Comparison of ENCODE assay signal across 12 cellular contexts in genomic region chr3:99945328-99945995, GRCh38.
DNase-seq lines count a peak whose midpoint lies in the region; ATAC-seq and TF ChIP-seq lines count a peak whose summit lies in the region.
"Had no signal": no experiment of that assay in that cellular context is flagged by ENCODE, and none has a peak within 500 bp of the region (broad histone marks: within the 10 kb centered on the region; RNA-seq: fewer than 3 reads in every experiment).

No MANE protein-coding gene starts in this region.

- no peak overlapping the region for H2AFZ ChIP-seq in neural progenitor cell (replicated peaks)

- no peak overlapping the region for H3K9ac ChIP-seq in neural progenitor cell

- H3K4me3 ChIP-seq in neural progenitor cell = no peak overlapping the region

- H3K4me1 Mint-ChIP-seq in neural progenitor cell (peaks cover 20% of the 10 kb centered on the region), endothelial cell (ENCODE audit: unreplicated experiment) (peaks cover 12% of the 10 kb centered on the region)
- H3K4me1 Mint-ChIP-seq: activated CD4-positive, alpha-beta T cell treated with anti-CD3 and anti-CD28 coated beads, Interleukin-2, amount 10 ng/mL, durations not matched to agents 7 days and 5 days had no signal

- H3K4me2 ChIP-seq in neural progenitor cell = no peak overlapping the region

- DNase-seq in AG20443 (ENCODE audit: low spot score) (peak; percentile 30), NCI-H1092 treated with DMSO at 0.1 percent for 48 hours (lab: John Stamatoyannopoulos, UW) (peak; percentile 70), dermis blood vessel endothelial cell (peak; percentile 14), neural progenitor cell (ENCODE audit: low spot score) (no peak), endothelial cell (ENCODE audit: low spot score) (no peak), NAMALWA (ENCODE audit: low spot score) (no peak)
- no peak for DNase-seq in activated naive CD4-positive, alpha-beta T cell treated with Interleukin-2 at 50 U/mL for 16 hours
- DNase-seq: activated CD4-positive, alpha-beta T cell treated with anti-CD3 and anti-CD28 coated beads, Interleukin-2, amount 10 ng/mL, durations not matched to agents 7 days and 5 days; stimulated activated naive B cell treated with anti-CD40 and anti-IgM and Interleukin-4, amounts not matched to agents 10 μg/mL and 1 μg/mL and 100 μg/mL, for 72 hours had no signal

- no peaks in the 10 kb centered on the region for H3K9me3 Mint-ChIP-seq in neural progenitor cell
- H3K9me3 Mint-ChIP-seq in endothelial cell (ENCODE audit: unreplicated experiment) = no peaks in the 10 kb centered on the region
- H3K9me3 Mint-ChIP-seq: activated CD4-positive, alpha-beta T cell treated with anti-CD3 and anti-CD28 coated beads, Interleukin-2, amount 10 ng/mL, durations not matched to agents 7 days and 5 days; stimulated activated naive B cell treated with anti-CD40 and anti-IgM and Interleukin-4, amounts not matched to agents 10 μg/mL and 1 μg/mL and 100 μg/mL, for 72 hours had no signal

- H3K4me1 ChIP-seq in neural progenitor cell = peaks cover 18% of the 10 kb centered on the region

- H3K36me3 ChIP-seq in neural progenitor cell = no peaks in the 10 kb centered on the region

- H3K27me3 Mint-ChIP-seq in neural progenitor cell (ENCODE audit: insufficient read depth, low read depth) (peaks cover 3% of the 10 kb centered on the region), endothelial cell (ENCODE audit: unreplicated experiment) (no peaks in the 10 kb centered on the region)
- H3K27me3 Mint-ChIP-seq: activated CD4-positive, alpha-beta T cell treated with anti-CD3 and anti-CD28 coated beads, Interleukin-2, amount 10 ng/mL, durations not matched to agents 7 days and 5 days; B cell; stimulated activated naive B cell treated with anti-CD40 and anti-IgM and Interleukin-4, amounts not matched to agents 10 μg/mL and 1 μg/mL and 100 μg/mL, for 72 hours had no signal

- no peak for TF ChIP-seq CTCF in neural progenitor cell (IDR thresholded peaks at IDR 0.05)
- no peak for TF ChIP-seq CTCF in endothelial cell (IDR thresholded peaks at IDR 0.05; ENCODE audit: unreplicated experiment)

- no peaks in the 10 kb centered on the region for H3K36me3 Mint-ChIP-seq in neural progenitor cell
- H3K36me3 Mint-ChIP-seq in endothelial cell (ENCODE audit: low read depth, unreplicated experiment) = no peaks in the 10 kb centered on the region

- peaks cover 5% of the 10 kb centered on the region for H3F3A ChIP-seq in neural progenitor cell (ENCODE audit: low read depth)

- H3K9me3 ChIP-seq in neural progenitor cell (ENCODE audit: low read depth) = no peaks in the 10 kb centered on the region

- H3K4me3 Mint-ChIP-seq in neural progenitor cell = no peak overlapping the region
- no peak overlapping the region for H3K4me3 Mint-ChIP-seq in endothelial cell (ENCODE audit: unreplicated experiment)
- H3K4me3 Mint-ChIP-seq: activated CD4-positive, alpha-beta T cell treated with anti-CD3 and anti-CD28 coated beads, Interleukin-2, amount 10 ng/mL, durations not matched to agents 7 days and 5 days; B cell; stimulated activated naive B cell treated with anti-CD40 and anti-IgM and Interleukin-4, amounts not matched to agents 10 μg/mL and 1 μg/mL and 100 μg/mL, for 72 hours had no signal

- no peak overlapping the region for H3K27ac ChIP-seq in neural progenitor cell
- H3K27ac ChIP-seq: epithelial cell of prostate had no signal

- H3K27me3 ChIP-seq in neural progenitor cell = no peaks in the 10 kb centered on the region

- ATAC-seq in HG03460 (IDR thresholded peaks at IDR 0.05; ENCODE audit: unreplicated experiment) = no peak
- ATAC-seq: stimulated activated naive B cell treated with anti-CD40 and anti-IgM and Interleukin-4, amounts not matched to agents 10 μg/mL and 1 μg/mL and 100 μg/mL, for 72 hours had no signal

- H4K20me1 ChIP-seq in neural progenitor cell (ENCODE audit: low read depth) = no peaks in the 10 kb centered on the region

- H3K27ac Mint-ChIP-seq in neural progenitor cell = peak overlapping the region; percentile 64
- no peak overlapping the region for H3K27ac Mint-ChIP-seq in endothelial cell (ENCODE audit: unreplicated experiment)
- H3K27ac Mint-ChIP-seq: activated CD4-positive, alpha-beta T cell treated with anti-CD3 and anti-CD28 coated beads, Interleukin-2, amount 10 ng/mL, durations not matched to agents 7 days and 5 days; B cell; stimulated activated naive B cell treated with anti-CD40 and anti-IgM and Interleukin-4, amounts not matched to agents 10 μg/mL and 1 μg/mL and 100 μg/mL, for 72 hours had no signal

- peaks cover 5% of the 10 kb centered on the region for H3K79me2 ChIP-seq in neural progenitor cell (ENCODE audit: low read depth)

Comparison
In these comparisons a context has a peak if more than half of its experiments do, and no peak if none do; other contexts are left out.
1. DNase-seq: peak in AG20443 (single experiment), NCI-H1092 treated with DMSO at 0.1 percent for 48 hours (single experiment) and dermis blood vessel endothelial cell (single experiment); none in neural progenitor cell (single experiment), endothelial cell (single experiment), activated naive CD4-positive, alpha-beta T cell treated with Interleukin-2 at 50 U/mL for 16 hours (single experiment) and NAMALWA (single experiment).